In the genomic region with DNA sequence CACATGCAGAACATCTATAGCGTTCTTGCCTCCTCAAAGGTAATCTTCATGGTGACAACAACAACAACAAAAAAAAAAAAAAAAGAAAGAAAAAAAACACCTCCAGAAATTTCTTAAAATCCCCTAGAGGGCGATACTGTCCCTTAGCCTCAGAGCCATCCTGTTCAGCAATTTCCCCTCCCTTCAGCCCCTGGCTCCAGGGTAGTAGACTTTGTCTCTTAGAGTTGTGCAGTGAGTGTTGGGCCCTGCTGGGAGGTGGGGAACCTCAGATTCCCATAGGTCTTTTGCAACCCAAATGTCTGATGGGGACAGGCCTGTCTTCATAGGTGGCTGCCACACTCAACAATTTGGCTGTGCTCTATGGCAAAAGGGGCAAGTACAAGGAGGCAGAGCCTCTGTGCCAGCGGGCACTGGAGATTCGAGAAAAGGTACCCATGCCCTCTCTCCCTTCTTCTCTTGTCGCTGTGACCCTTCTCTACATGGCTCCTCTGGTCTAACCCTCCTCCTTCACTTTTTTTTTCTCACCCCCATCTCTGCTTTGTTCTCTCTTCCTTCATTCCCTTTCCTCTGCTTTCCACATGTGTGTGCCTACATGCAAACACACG, we compare ENCODE assay signal across 9 cellular contexts. TPM values are rescaled to one million over a fixed set of nuclear protein-coding genes. Genes with fewer than 3 reads are reported as not detected.
A peak's percentile ranks its signal among the peaks of the same experiment; 100 is the strongest.
DNase-seq lines count a peak whose midpoint lies in the region; ATAC-seq and TF ChIP-seq lines count a peak whose summit lies in the region.
"Had no signal": no experiment of that assay in that cellular context is flagged by ENCODE, and none has a peak within 500 bp of the region (broad histone marks: within the 10 kb centered on the region; RNA-seq: fewer than 3 reads in every experiment).

No MANE protein-coding gene starts in this region.

- intact Hi-C loops in CD8-positive, alpha-beta T cell (cut with DNase I, micrococcal nuclease) = loop anchor here (1.0 kb wide), 2 partner anchors 73 to 169 kb away; no protein-coding TSS in a partner anchor
- intact Hi-C loops in stomach (cut with DNase I; ENCODE audit: low total_unique reads) = loop anchor here (10.0 kb wide), 1 partner anchor 75 kb away; no protein-coding TSS in a partner anchor

- TF ChIP-seq POLR2A in stomach (IDR thresholded peaks at IDR 0.05) = no peak

- no peak overlapping the region for H2AFZ ChIP-seq in mesenchymal stem cell (ENCODE audit: low read depth, low read length)

- POLR2A ChIA-PET in CD8-positive, alpha-beta T cell (lab: Charles Lee) = no interaction called here

- no peak overlapping the region for H3K4me3 Mint-ChIP-seq in CD8-positive, alpha-beta T cell

- no peak overlapping the region for H4K91ac ChIP-seq in mesenchymal stem cell (ENCODE audit: low read length)

- TF ChIP-seq EP300 in stomach (IDR thresholded peaks at IDR 0.05) = no peak

- H3K23ac ChIP-seq in mesenchymal stem cell (ENCODE audit: low read length in 2 of 2) = no peak overlapping the region

- no peaks in the 10 kb centered on the region for H3K27me3 ChIP-seq in CD8-positive, alpha-beta T cell (ENCODE audit: insufficient read depth, low read length)
- H3K27me3 ChIP-seq in mesenchymal stem cell (ENCODE audit: control insufficient read depth in 1 of 2, insufficient read depth in 1 of 2, low read length in 2 of 2) (no peaks in the 10 kb centered on the region), stomach (peaks cover 0 to under 1% (median 0%) of the 10 kb centered on the region in 3 donors)
- H3K27me3 ChIP-seq: SJSA1 had no signal

- in situ Hi-C loops in GM13976 (cut with MboI; ENCODE audit: low sequenced_read_pairs, unreplicated experiment) (no loop called here), T47D (cut with HindIII; ENCODE audit: low pct_unique_long_range_greater_than_20kb, low sequenced_read_pairs) (no loop called here)

- no peak for DNase-seq in CD8-positive, alpha-beta T cell
- DNase-seq in GM13976 (ENCODE audit: low spot score) = peak; percentile 80
- DNase-seq in NCI-H748 (lab: John Stamatoyannopoulos, UW; ENCODE audit: unreplicated experiment) = peak; percentile 56
- peak; percentile 66 to 75 for DNase-seq in T47D (ENCODE audit: low read depth in 1 of 2, low spot score in 1 of 2)
- peak; percentile 72 for DNase-seq in mesenchymal stem cell
- DNase-seq in NCI-H1930 (lab: John Stamatoyannopoulos, UW) = no peak
- DNase-seq in stomach = no peak

- H2BK120ac ChIP-seq in mesenchymal stem cell (ENCODE audit: low read depth, low read length) = no peak overlapping the region

- H3K4me3 ChIP-seq in CD8-positive, alpha-beta T cell (ENCODE audit: low read depth, low read length) = no peak overlapping the region
- H3K4me3 ChIP-seq in mesenchymal stem cell (ENCODE audit: insufficient read depth in 1 of 2, low read depth in 1 of 2, low read length in 2 of 2) = no peak overlapping the region
- no peak overlapping the region for H3K4me3 ChIP-seq in stomach
- H3K4me3 ChIP-seq: SJSA1 had no signal

- peak; percentile 78 for ATAC-seq in CD8-positive, alpha-beta T cell
- ATAC-seq in HG02571 (IDR thresholded peaks at IDR 0.05; ENCODE audit: unreplicated experiment) = no peak

- H2AK5ac ChIP-seq in mesenchymal stem cell (ENCODE audit: low read length, severe bottlenecking) = no peak overlapping the region

- no peak overlapping the region for H2BK5ac ChIP-seq in mesenchymal stem cell (ENCODE audit: low read depth, low read length, poor library complexity, severe bottlenecking)

- H3K27me3 Mint-ChIP-seq in CD8-positive, alpha-beta T cell (ENCODE audit: low read depth) = no peaks in the 10 kb centered on the region

- H2BK15ac ChIP-seq in mesenchymal stem cell (ENCODE audit: low read depth, poor library complexity, severe bottlenecking) = no peak overlapping the region

- H3K14ac ChIP-seq in mesenchymal stem cell (ENCODE audit: low read length in 2 of 2) = no peak overlapping the region

- H3K18ac ChIP-seq in mesenchymal stem cell (ENCODE audit: low read depth in 1 of 2, low read length in 2 of 2) = no peak overlapping the region

- H2BK12ac ChIP-seq in mesenchymal stem cell (ENCODE audit: low read length in 2 of 2) = peak overlapping the region in 1 of 2 experiments; percentile 1

- no peak overlapping the region for H3K9ac ChIP-seq in mesenchymal stem cell (ENCODE audit: low read length)

- no peak overlapping the region for H3K27ac ChIP-seq in CD8-positive, alpha-beta T cell (ENCODE audit: low read depth, low read length)
- H3K27ac ChIP-seq in mesenchymal stem cell (ENCODE audit: low read length, poor library complexity, severe bottlenecking) (no peak overlapping the region), stomach (no peak overlapping the region)
- H3K27ac ChIP-seq: SJSA1 had no signal

- H3K79me1 ChIP-seq in mesenchymal stem cell (replicated peaks; ENCODE audit: low read length, poor library complexity, severe bottlenecking) = peaks cover 2% of the 10 kb centered on the region

- 64% methylated on average over 5 of the region's 6 CpGs for WGBS in mesenchymal stem cell
- WGBS in stomach, 5 donors = 57 to 64% (median 59%) methylated on average over 6 of the region's 6 CpGs

- H3K4ac ChIP-seq in mesenchymal stem cell (ENCODE audit: low read depth in 1 of 2, low read length in 2 of 2) = peak overlapping the region in 1 of 2 experiments; percentile 20

- peak overlapping the region; percentile 30 for H4K8ac ChIP-seq in mesenchymal stem cell (ENCODE audit: low read length)

- no peaks in the 10 kb centered on the region for H3K36me3 ChIP-seq in CD8-positive, alpha-beta T cell (ENCODE audit: insufficient read depth, low read length)
- H3K36me3 ChIP-seq in mesenchymal stem cell (ENCODE audit: control insufficient read depth in 1 of 2, insufficient read depth in 2 of 2, low read depth in 1 of 2, low read length in 2 of 2) = peaks cover 48 to 51% of the 10 kb centered on the region in 2 experiments
- H3K36me3 ChIP-seq in stomach = peaks cover 12 to 78% (median 74%) of the 10 kb centered on the region in 4 donors

- H3K4me2 ChIP-seq in mesenchymal stem cell (ENCODE audit: low read length, poor library complexity, severe bottlenecking) = no peak overlapping the region

- no peaks in the 10 kb centered on the region for H3K9me3 Mint-ChIP-seq in CD8-positive, alpha-beta T cell

- H3K36me3 Mint-ChIP-seq in CD8-positive, alpha-beta T cell = peaks cover 56% of the 10 kb centered on the region

- H3K9me3 ChIP-seq in CD8-positive, alpha-beta T cell (ENCODE audit: low read length) = no peaks in the 10 kb centered on the region
- no peaks in the 10 kb centered on the region for H3K9me3 ChIP-seq in mesenchymal stem cell (ENCODE audit: control insufficient read depth, low read length)
- no peaks in the 10 kb centered on the region for H3K9me3 ChIP-seq in stomach
- H3K9me3 ChIP-seq: SJSA1 had no signal

- CTCF ChIA-PET in CD8-positive, alpha-beta T cell (lab: Charles Lee) = interaction anchor here (2.2 kb wide), 2 partner anchors 73 to 74 kb away, joined by 5 read pairs; no protein-coding TSS in a partner anchor

- peaks cover 2% of the 10 kb centered on the region for H3K4me1 Mint-ChIP-seq in CD8-positive, alpha-beta T cell (ENCODE audit: low read depth)

- H3K27ac Mint-ChIP-seq in CD8-positive, alpha-beta T cell = no peak overlapping the region

- H3K4me1 ChIP-seq in CD8-positive, alpha-beta T cell (ENCODE audit: insufficient read depth, low read length) = no peaks in the 10 kb centered on the region
- peaks cover 14% of the 10 kb centered on the region for H3K4me1 ChIP-seq in mesenchymal stem cell (ENCODE audit: control insufficient read depth, insufficient read depth, low read depth, low read length)
- H3K4me1 ChIP-seq in stomach = peaks cover 0 to under 1% (median 0%) of the 10 kb centered on the region in 4 donors
- H3K4me1 ChIP-seq: SJSA1 had no signal

- peak; percentile 62 for TF ChIP-seq CTCF in CD8-positive, alpha-beta T cell (IDR thresholded peaks at IDR 0.05)
- TF ChIP-seq CTCF in GM13976 (IDR thresholded peaks at IDR 0.05; ENCODE audit: borderline replicate concordance, control extremely low read depth, extremely low read depth, insufficient read depth, missing control alignments) (no peak), stomach (IDR thresholded peaks at IDR 0.05) (peak in 3 of 7 experiments; percentile 25 to 38 (median 31))

RNA-seq across cellular contexts. Expression of a gene that starts 6.0 kb away (rescaled TPM):
- total RNA-seq in CD8-positive, alpha-beta T cell = 10 to 100 TPM in 1 of 2 experiments, 1 to 10 TPM in 1; 9.9 to 11.5 TPM
- 73.1 TPM for polyA plus RNA-seq in mesenchymal stem cell (2013, experiment 1 of 2)
- 71.9 TPM for polyA plus RNA-seq in mesenchymal stem cell (2013, experiment 2 of 2)
- 10 to 100 TPM in 4 of 5 donors, 1 to 10 TPM in 1; 8.2 to 64.9 (median 28.8) TPM for total RNA-seq in stomach
- polyA plus RNA-seq in stomach = 10 to 100 TPM in 2 of 3 donors, 1 to 10 TPM in 1; 4.0 to 31.1 (median 12.1) TPM

RNA-seq across cellular contexts. Expression of a gene that starts 10.7 kb away (rescaled TPM):
- 10 to 100 TPM; 42.1 to 57.4 TPM for total RNA-seq in CD8-positive, alpha-beta T cell
- polyA plus RNA-seq in mesenchymal stem cell (2013, experiment 1 of 2) = 9.8 TPM
- polyA plus RNA-seq in mesenchymal stem cell (2013, experiment 2 of 2) = 10.1 TPM
- 100 to 1,000 TPM in 2 of 5 donors, 10 to 100 TPM in 3; 24.4 to 410 (median 61.1) TPM for total RNA-seq in stomach
- 10 to 100 TPM; 23.5 to 38.5 (median 31.1) TPM for polyA plus RNA-seq in stomach

RNA-seq across cellular contexts. Expression of a gene that starts 10.9 kb away (rescaled TPM):
- total RNA-seq in CD8-positive, alpha-beta T cell = 10 to 100 TPM; 38.9 to 41.6 TPM
- polyA plus RNA-seq in mesenchymal stem cell (2013, experiment 1 of 2) = 41.7 TPM
- polyA plus RNA-seq in mesenchymal stem cell (2013, experiment 2 of 2) = 38.3 TPM
- total RNA-seq in stomach = 10 to 100 TPM in 2 of 5 donors, 1 to 10 TPM in 3; 3.5 to 28.1 (median 8.8) TPM
- polyA plus RNA-seq in stomach = 10 to 100 TPM; 40.0 to 74.8 (median 49.8) TPM

RNA-seq across cellular contexts. Expression of a gene that starts 16.5 kb away (rescaled TPM):
- total RNA-seq in CD8-positive, alpha-beta T cell = 1 to 10 TPM; 5.2 to 5.4 TPM
- 20.3 TPM for polyA plus RNA-seq in mesenchymal stem cell (2013, experiment 1 of 2)
- polyA plus RNA-seq in mesenchymal stem cell (2013, experiment 2 of 2) = 19.0 TPM
- 10 to 100 TPM in 4 of 5 donors, 1 to 10 TPM in 1; 9.9 to 26.1 (median 14.1) TPM for total RNA-seq in stomach
- 1 to 10 TPM; 4.4 to 5.9 (median 4.7) TPM for polyA plus RNA-seq in stomach

RNA-seq across cellular contexts. Expression of a gene that starts 48.7 kb away (rescaled TPM):
- 10 to 100 TPM; 20.1 to 20.2 TPM for total RNA-seq in CD8-positive, alpha-beta T cell
- 117 TPM for polyA plus RNA-seq in mesenchymal stem cell (2013, experiment 1 of 2)
- polyA plus RNA-seq in mesenchymal stem cell (2013, experiment 2 of 2) = 116 TPM
- 10 to 100 TPM in 4 of 5 donors, 1 to 10 TPM in 1; 3.5 to 61.1 (median 37.1) TPM for total RNA-seq in stomach
- polyA plus RNA-seq in stomach = 10 to 100 TPM; 27.8 to 47.7 (median 39.6) TPM

Comparison
In these comparisons a context has a peak if more than half of its experiments do, and no peak if none do; other contexts are left out.
1. DNase-seq: peak in GM13976 (single experiment), NCI-H748 (single experiment), T47D (2 of 2) and mesenchymal stem cell (single experiment); none in CD8-positive, alpha-beta T cell (0 of 7), NCI-H1930 (0 of 2) and stomach (single experiment).